Comparison of ENCODE assay signal across 9 cellular contexts in genomic region chrX:13029831-13030771, GRCh38. TPM values are rescaled to one million over a fixed set of nuclear protein-coding genes. Genes with fewer than 3 reads are reported as not detected.
DNase-seq lines count a peak whose midpoint lies in the region; ATAC-seq, FAIRE-seq and TF ChIP-seq lines count a peak whose summit lies in the region.
"Had no signal": no experiment of that assay in that cellular context is flagged by ENCODE, and none has a peak within 500 bp of the region (broad histone marks: within the 10 kb centered on the region; RNA-seq: fewer than 3 reads in every experiment).

No MANE protein-coding gene starts in this region.

- TF ChIP-seq CTCF in Calu3 (IDR thresholded peaks at IDR 0.05; ENCODE audit: unreplicated experiment) (no peak), colonic mucosa (IDR thresholded peaks at IDR 0.05) (no peak)

- FAIRE-seq in H54 (lab: Jason Lieb, UNC) = no peak

- peak overlapping the region; percentile 72 for H3K27ac ChIP-seq in colonic mucosa
- peak overlapping the region; percentile 71 for H3K27ac ChIP-seq in naive thymus-derived CD4-positive, alpha-beta T cell (ENCODE audit: low read depth, low read length)

- intact Hi-C loops in Calu3 (cut with micrococcal nuclease; ENCODE audit: unreplicated experiment) = loop anchor here (2.0 to 10.0 kb wide), 2 partner anchors 45 to 55 kb away; no protein-coding TSS in a partner anchor
- intact Hi-C loops in colonic mucosa (cut with DNase I) = no loop called here
- intact Hi-C loops in naive thymus-derived CD4-positive, alpha-beta T cell (cut with micrococcal nuclease) = loop anchor here in 1 of 2 donors (1.0 to 5.0 kb wide), 8 partner anchors 16 to 79 kb away; no protein-coding TSS in a partner anchor

- ATAC-seq in naive thymus-derived CD4-positive, alpha-beta T cell = peak; percentile 60
- no peak for ATAC-seq in HG03432 (IDR thresholded peaks at IDR 0.05; ENCODE audit: unreplicated experiment)
- ATAC-seq in left lobe of liver = no peak

- H3K9ac ChIP-seq in colonic mucosa (ENCODE audit: low read depth in 2 of 2, low read length in 2 of 2) = peak overlapping the region in 1 of 2 donors; percentile 57

- no peaks in the 10 kb centered on the region for H3K36me3 ChIP-seq in colonic mucosa
- no peaks in the 10 kb centered on the region for H3K36me3 ChIP-seq in naive thymus-derived CD4-positive, alpha-beta T cell (ENCODE audit: control insufficient read depth in 2 of 3, insufficient read depth in 3 of 3, low read length in 3 of 3)

- no peaks in the 10 kb centered on the region for H3K27me3 ChIP-seq in colonic mucosa
- no peaks in the 10 kb centered on the region for H3K27me3 ChIP-seq in naive thymus-derived CD4-positive, alpha-beta T cell (ENCODE audit: control insufficient read depth in 2 of 2, insufficient read depth in 2 of 2, low read length in 2 of 2)

- BruUV-seq in Calu3 (replicated peaks; lab: Mats Ljungman, UMichigan) = no TSS peak

- peaks cover 42% of the 10 kb centered on the region for H3K4me1 Mint-ChIP-seq in Calu3 (ENCODE audit: low read depth, unreplicated experiment)
- peaks cover 29 to 82% (median 73%) of the 10 kb centered on the region in 7 donors for H3K4me1 Mint-ChIP-seq in naive thymus-derived CD4-positive, alpha-beta T cell

- peak overlapping the region; percentile 36 for H3K4me3 Mint-ChIP-seq in Calu3 (ENCODE audit: low read depth, unreplicated experiment)
- H3K4me3 Mint-ChIP-seq in naive thymus-derived CD4-positive, alpha-beta T cell = peak overlapping the region; percentile 48 to 78 (median 67)

- DNase-seq in Calu3 (peak; percentile 62), NCI-H460 (ENCODE audit: extremely low read depth, low read depth) (peak; percentile 25), colonic mucosa (peak; percentile 76), NCI-H2171 treated with DMSO at 0.1 percent for 48 hours (lab: John Stamatoyannopoulos, UW) (no peak), H54 (ENCODE audit: insufficient read length, low spot score) (no peak), left lobe of liver (ENCODE audit: low spot score) (no peak)
- peak in 7 of 9 donors; percentile 15 to 71 (median 56) for DNase-seq in naive thymus-derived CD4-positive, alpha-beta T cell
- DNase-seq: NCI-H2107 had no signal

- H3K9me3 Mint-ChIP-seq in Calu3 (ENCODE audit: low read depth, unreplicated experiment) = peaks cover 2% of the 10 kb centered on the region
- peaks cover 0 to 6% (median 0%) of the 10 kb centered on the region in 11 donors for H3K9me3 Mint-ChIP-seq in naive thymus-derived CD4-positive, alpha-beta T cell

- H3K9me3 ChIP-seq in colonic mucosa = no peaks in the 10 kb centered on the region
- H3K9me3 ChIP-seq in naive thymus-derived CD4-positive, alpha-beta T cell (ENCODE audit: control insufficient read depth in 2 of 3, low read length in 3 of 3) = no peaks in the 10 kb centered on the region

- CTCF ChIA-PET in Calu3 (lab: Charles Lee) = no interaction called here
- CTCF ChIA-PET in naive thymus-derived CD4-positive, alpha-beta T cell (lab: Charles Lee) = interaction anchor here (0.7 to 2.0 kb wide), 11 partner anchors 12 to 83 kb away, joined by 3 to 18 read pairs (median 5); no protein-coding TSS in a partner anchor

- no peak for TF ChIP-seq POLR2A in H54 (IDR thresholded peaks at IDR 0.05; ENCODE audit: low read depth, low read length)

- H3K4me3 ChIP-seq in colonic mucosa = no peak overlapping the region
- H3K4me3 ChIP-seq in naive thymus-derived CD4-positive, alpha-beta T cell (ENCODE audit: low read length) = peak overlapping the region; percentile 11

- POLR2A ChIA-PET in naive thymus-derived CD4-positive, alpha-beta T cell (lab: Charles Lee) = interaction anchor here (0.6 to 14.8 kb wide), 25 partner anchors 8 to 458 kb away, joined by 3 to 269 read pairs (median 6); partner anchors contain the start of genes FAM9C and TMSB4X

- H3K36me3 Mint-ChIP-seq in Calu3 (ENCODE audit: insufficient read depth, unreplicated experiment) = peaks cover 6% of the 10 kb centered on the region
- peaks cover 0 to 6% (median 0%) of the 10 kb centered on the region in 5 donors for H3K36me3 Mint-ChIP-seq in naive thymus-derived CD4-positive, alpha-beta T cell

- H3K4me1 ChIP-seq in colonic mucosa = no peaks in the 10 kb centered on the region
- H3K4me1 ChIP-seq in naive thymus-derived CD4-positive, alpha-beta T cell (ENCODE audit: control insufficient read depth in 2 of 2, insufficient read depth in 2 of 2, low read length in 2 of 2) = peaks cover 47 to 48% of the 10 kb centered on the region in 2 donors

- peak overlapping the region; percentile 95 for H3K27ac Mint-ChIP-seq in Calu3 (ENCODE audit: unreplicated experiment)
- H3K27ac Mint-ChIP-seq in naive thymus-derived CD4-positive, alpha-beta T cell = peak overlapping the region; percentile 78 to 98 (median 93)

- H3K27me3 Mint-ChIP-seq in Calu3 (ENCODE audit: unreplicated experiment) = no peaks in the 10 kb centered on the region
- H3K27me3 Mint-ChIP-seq in naive thymus-derived CD4-positive, alpha-beta T cell = no peaks in the 10 kb centered on the region

RNA-seq across cellular contexts. Expression of gene FAM9C, which starts 14.3 kb away (rescaled TPM):
- total RNA-seq in Calu3 (2022) (not detected in 2 replicates), colonic mucosa (not detected), left lobe of liver (not detected)
- total RNA-seq in NCI-H460 (2014; rRNA removed; shearing (Covaris generic)) = not detected in 2 replicates
- polyA plus RNA-seq in NCI-H460 (2014; cell fraction: nucleus; rRNA removed) = not detected in 2 replicates
- total RNA-seq in naive thymus-derived CD4-positive, alpha-beta T cell = under 1 TPM in 2 of 5 experiments, not detected in 3; 0.16 to 0.19 TPM
- polyA plus RNA-seq in naive thymus-derived CD4-positive, alpha-beta T cell = not detected

RNA-seq across cellular contexts. Expression of gene TMSB4X, which starts 55.2 kb away (rescaled TPM):
- total RNA-seq in Calu3 (2022) (5,274 and 5,368 TPM in 2 replicates), colonic mucosa (1,000 to 10,000 TPM; 3,844 to 4,288 TPM), left lobe of liver (442 TPM)
- 1,028 and 1,226 TPM in 2 replicates for total RNA-seq in NCI-H460 (2014; rRNA removed; shearing (Covaris generic))
- 1,247 and 1,697 TPM in 2 replicates for polyA plus RNA-seq in NCI-H460 (2014; cell fraction: nucleus; rRNA removed)
- over 10,000 TPM in 1 of 5 experiments, 1,000 to 10,000 TPM in 4; 3,911 to 13,454 (median 4,935) TPM for total RNA-seq in naive thymus-derived CD4-positive, alpha-beta T cell
- over 10,000 TPM; 26,512 to 30,787 TPM for polyA plus RNA-seq in naive thymus-derived CD4-positive, alpha-beta T cell

Comparison
In these comparisons a context has a peak if more than half of its experiments do, and no peak if none do; other contexts are left out.
1. DNase-seq: peak in Calu3 (single experiment), NCI-H460 (single experiment), colonic mucosa (single experiment) and naive thymus-derived CD4-positive, alpha-beta T cell (7 of 9); none in NCI-H2171 treated with DMSO at 0.1 percent for 48 hours (single experiment), H54 (single experiment) and left lobe of liver (single experiment).